ENCODE assay signal across 2 cellular contexts in the genomic region with DNA sequence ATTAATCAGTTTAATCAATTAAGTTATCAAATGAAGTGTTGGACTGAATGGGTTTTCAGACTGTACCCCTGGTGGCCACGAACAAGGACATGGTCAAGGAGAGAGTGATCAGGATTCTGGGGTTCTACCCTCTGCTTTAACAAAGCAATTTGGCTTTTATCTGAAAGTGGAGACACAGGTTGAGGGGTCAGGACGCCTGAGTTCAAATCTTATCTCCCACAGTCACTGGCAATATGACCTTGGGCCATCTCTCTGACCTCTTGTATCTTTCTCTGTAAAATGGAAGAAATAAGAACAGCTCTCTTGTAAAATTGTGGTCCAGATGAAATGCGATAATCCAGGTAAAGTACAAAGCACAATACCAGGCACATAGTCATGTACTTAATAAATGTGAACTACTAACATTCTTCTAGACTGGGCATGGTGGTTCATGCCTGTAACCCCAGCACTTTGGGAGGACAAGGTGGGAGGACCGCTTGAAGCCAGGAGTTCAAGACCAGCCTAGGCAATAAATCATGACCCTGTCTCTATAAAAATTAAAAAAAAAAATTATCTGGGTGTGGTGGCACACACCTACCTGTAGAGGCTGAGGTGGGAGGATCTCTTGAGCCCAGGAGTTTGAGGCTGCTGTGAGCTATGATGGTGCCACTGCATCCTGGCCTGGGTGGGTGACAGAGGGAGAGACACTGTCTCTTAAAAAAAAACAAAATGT.
TF ChIP-seq lines count a peak whose summit lies in the region.

No MANE protein-coding gene starts in this region.

TF ChIP-seq in HEK293T, 16 proteins besides CTCF, POLR2A, EP300 and RAD21 (continued from another document):
- TF ChIP-seq, protein P1, sequence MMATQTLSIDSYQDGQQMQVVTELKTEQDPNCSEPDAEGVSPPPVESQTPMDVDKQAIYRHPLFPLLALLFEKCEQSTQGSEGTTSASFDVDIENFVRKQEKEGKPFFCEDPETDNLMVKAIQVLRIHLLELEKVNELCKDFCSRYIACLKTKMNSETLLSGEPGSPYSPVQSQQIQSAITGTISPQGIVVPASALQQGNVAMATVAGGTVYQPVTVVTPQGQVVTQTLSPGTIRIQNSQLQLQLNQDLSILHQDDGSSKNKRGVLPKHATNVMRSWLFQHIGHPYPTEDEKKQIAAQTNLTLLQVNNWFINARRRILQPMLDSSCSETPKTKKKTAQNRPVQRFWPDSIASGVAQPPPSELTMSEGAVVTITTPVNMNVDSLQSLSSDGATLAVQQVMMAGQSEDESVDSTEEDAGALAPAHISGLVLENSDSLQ (IDR thresholded peaks at IDR 0.05): peak; percentile 59; the same call in 1 of the 2 replicates
- no peak for TF ChIP-seq SP1 (IDR thresholded peaks at IDR 0.05)

TF ChIP-seq in K562, 482 proteins besides CTCF, POLR2A, EP300 and RAD21 (continued from another document):
- TF ChIP-seq, protein P2, sequence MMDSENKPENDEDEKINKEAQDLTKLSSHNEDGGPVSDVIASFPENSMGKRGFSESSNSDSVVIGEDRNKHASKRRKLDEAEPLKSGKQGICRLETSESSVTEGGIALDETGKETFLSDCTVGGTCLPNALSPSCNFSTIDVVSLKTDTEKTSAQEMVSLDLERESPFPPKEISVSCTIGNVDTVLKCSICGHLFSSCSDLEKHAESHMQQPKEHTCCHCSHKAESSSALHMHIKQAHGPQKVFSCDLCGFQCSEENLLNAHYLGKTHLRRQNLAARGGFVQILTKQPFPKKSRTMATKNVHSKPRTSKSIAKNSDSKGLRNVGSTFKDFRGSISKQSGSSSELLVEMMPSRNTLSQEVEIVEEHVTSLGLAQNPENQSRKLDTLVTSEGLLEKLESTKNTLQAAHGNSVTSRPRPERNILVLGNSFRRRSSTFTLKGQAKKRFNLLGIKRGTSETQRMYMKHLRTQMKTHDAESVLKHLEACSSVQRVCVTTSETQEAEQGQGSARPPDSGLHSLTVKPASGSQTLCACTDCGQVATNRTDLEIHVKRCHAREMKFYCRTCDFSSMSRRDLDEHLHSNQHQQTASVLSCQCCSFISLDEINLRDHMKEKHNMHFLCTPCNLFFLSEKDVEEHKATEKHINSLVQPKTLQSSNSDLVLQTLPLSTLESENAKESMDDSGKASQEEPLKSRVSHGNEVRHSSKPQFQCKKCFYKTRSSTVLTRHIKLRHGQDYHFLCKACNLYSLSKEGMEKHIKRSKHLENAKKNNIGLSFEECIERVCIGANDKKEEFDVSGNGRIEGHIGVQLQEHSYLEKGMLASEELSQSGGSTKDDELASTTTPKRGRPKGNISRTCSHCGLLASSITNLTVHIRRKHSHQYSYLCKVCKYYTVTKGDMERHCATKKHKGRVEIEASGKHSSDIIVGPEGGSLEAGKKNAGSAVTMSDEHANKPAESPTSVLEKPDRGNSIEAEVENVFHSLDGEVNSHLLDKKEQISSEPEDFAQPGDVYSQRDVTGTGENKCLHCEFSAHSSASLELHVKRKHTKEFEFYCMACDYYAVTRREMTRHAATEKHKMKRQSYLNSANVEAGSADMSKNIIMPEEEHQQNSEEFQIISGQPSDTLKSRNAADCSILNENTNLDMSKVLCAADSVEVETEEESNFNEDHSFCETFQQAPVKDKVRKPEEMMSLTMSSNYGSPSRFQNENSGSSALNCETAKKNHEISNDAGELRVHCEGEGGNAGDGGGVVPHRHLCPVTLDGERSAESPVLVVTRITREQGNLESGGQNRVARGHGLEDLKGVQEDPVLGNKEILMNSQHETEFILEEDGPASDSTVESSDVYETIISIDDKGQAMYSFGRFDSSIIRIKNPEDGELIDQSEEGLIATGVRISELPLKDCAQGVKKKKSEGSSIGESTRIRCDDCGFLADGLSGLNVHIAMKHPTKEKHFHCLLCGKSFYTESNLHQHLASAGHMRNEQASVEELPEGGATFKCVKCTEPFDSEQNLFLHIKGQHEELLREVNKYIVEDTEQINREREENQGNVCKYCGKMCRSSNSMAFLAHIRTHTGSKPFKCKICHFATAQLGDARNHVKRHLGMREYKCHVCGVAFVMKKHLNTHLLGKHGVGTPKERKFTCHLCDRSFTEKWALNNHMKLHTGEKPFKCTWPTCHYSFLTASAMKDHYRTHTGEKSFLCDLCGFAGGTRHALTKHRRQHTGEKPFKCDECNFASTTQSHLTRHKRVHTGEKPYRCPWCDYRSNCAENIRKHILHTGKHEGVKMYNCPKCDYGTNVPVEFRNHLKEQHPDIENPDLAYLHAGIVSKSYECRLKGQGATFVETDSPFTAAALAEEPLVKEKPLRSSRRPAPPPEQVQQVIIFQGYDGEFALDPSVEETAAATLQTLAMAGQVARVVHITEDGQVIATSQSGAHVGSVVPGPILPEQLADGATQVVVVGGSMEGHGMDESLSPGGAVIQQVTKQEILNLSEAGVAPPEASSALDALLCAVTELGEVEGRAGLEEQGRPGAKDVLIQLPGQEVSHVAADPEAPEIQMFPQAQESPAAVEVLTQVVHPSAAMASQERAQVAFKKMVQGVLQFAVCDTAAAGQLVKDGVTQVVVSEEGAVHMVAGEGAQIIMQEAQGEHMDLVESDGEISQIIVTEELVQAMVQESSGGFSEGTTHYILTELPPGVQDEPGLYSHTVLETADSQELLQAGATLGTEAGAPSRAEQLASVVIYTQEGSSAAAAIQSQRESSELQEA (IDR thresholded peaks at IDR 0.05; ENCODE audit: low read depth): no peak
- TF ChIP-seq TAF1 (IDR thresholded peaks at IDR 0.05; ENCODE audit: control insufficient read depth, extremely low read depth, insufficient read depth, low read length, severe bottlenecking): no peak
- TF ChIP-seq ARID2 (IDR thresholded peaks at IDR 0.05): no peak
- no peak for TF ChIP-seq PTTG1 (tag; IDR thresholded peaks at IDR 0.05; ENCODE audit: low read depth)
- no peak for TF ChIP-seq NONO (IDR thresholded peaks at IDR 0.05; ENCODE audit: low read depth in 2 of 2, low read length in 1 of 2)
- TF ChIP-seq NR4A1 (CRISPR knock-in tag; IDR thresholded peaks at IDR 0.05): no peak
- TF ChIP-seq NR4A1 (tag; IDR thresholded peaks at IDR 0.05): no peak
- TF ChIP-seq, protein P3, sequence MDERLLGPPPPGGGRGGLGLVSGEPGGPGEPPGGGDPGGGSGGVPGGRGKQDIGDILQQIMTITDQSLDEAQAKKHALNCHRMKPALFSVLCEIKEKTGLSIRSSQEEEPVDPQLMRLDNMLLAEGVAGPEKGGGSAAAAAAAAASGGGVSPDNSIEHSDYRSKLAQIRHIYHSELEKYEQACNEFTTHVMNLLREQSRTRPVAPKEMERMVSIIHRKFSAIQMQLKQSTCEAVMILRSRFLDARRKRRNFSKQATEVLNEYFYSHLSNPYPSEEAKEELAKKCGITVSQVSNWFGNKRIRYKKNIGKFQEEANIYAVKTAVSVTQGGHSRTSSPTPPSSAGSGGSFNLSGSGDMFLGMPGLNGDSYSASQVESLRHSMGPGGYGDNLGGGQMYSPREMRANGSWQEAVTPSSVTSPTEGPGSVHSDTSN (CRISPR knock-in tag; IDR thresholded peaks at IDR 0.05; ENCODE audit: low read depth): no peak
- TF ChIP-seq, protein P3 (tag; conservative IDR thresholded peaks at IDR 0.05; ENCODE audit: low read depth): peak; percentile 70
- TF ChIP-seq EP400 (IDR thresholded peaks at IDR 0.05): no peak
- TF ChIP-seq CBX5 (IDR thresholded peaks at IDR 0.05; ENCODE audit: borderline replicate concordance, low read depth): no peak
- TF ChIP-seq ERF (CRISPR knock-in tag; IDR thresholded peaks at IDR 0.05): no peak
- TF ChIP-seq, protein P1 (IDR thresholded peaks at IDR 0.05): peak; percentile 75
- TF ChIP-seq ZNF41 (CRISPR knock-in tag; conservative IDR thresholded peaks at IDR 0.05): no peak
- no peak for TF ChIP-seq SRF (CRISPR knock-in tag; IDR thresholded peaks at IDR 0.05)
- TF ChIP-seq WHSC1 (IDR thresholded peaks at IDR 0.05; ENCODE audit: low read length): no peak
- TF ChIP-seq HIVEP1 (CRISPR knock-in tag; IDR thresholded peaks at IDR 0.05): no peak
- TF ChIP-seq ADNP (tag; IDR thresholded peaks at IDR 0.05): peak; percentile 18; the same call in 1 of the 2 replicates
- TF ChIP-seq MAFF (IDR thresholded peaks at IDR 0.05; ENCODE audit: low read length): no peak
- no peak for TF ChIP-seq CEBPG (CRISPR knock-in tag; IDR thresholded peaks at IDR 0.05)
- no peak for TF ChIP-seq CEBPG (tag; conservative IDR thresholded peaks at IDR 0.05 in 1 of 2, IDR thresholded peaks at IDR 0.05 in 1 of 2)
- no peak for TF ChIP-seq SNRNP70 (optimal IDR thresholded peaks at IDR 0.05; ENCODE audit: low read depth, low read length)
- TF ChIP-seq ZNF263 (CRISPR knock-in tag; IDR thresholded peaks at IDR 0.05; ENCODE audit: borderline replicate concordance): 0 out of 2 replicates have a peak, but pooled peaks have one; percentile 39
- TF ChIP-seq ZNF436 (CRISPR knock-in tag; IDR thresholded peaks at IDR 0.05): no peak
- TF ChIP-seq RCOR1 (IDR thresholded peaks at IDR 0.05; ENCODE audit: borderline replicate concordance in 1 of 2, low read depth in 2 of 2, low read length in 2 of 2): no peak
- no peak for TF ChIP-seq PRMT5 (CRISPR knock-in tag; IDR thresholded peaks at IDR 0.05)
- no peak for TF ChIP-seq FOSL1 (tag; conservative IDR thresholded peaks at IDR 0.05)
- TF ChIP-seq NR2C1 (IDR thresholded peaks at IDR 0.05): peak; percentile 55; the same call in 1 of the 2 replicates
- no peak; the same call in 1 of the 2 replicates for TF ChIP-seq NR2C1 (tag; IDR thresholded peaks at IDR 0.05)
- 0 out of 2 replicates have a peak, but pooled peaks have one; percentile 18 for TF ChIP-seq CBFA2T3 (IDR thresholded peaks at IDR 0.05)
- TF ChIP-seq ELF2 (CRISPR knock-in tag; IDR thresholded peaks at IDR 0.05): no peak
- no peak for TF ChIP-seq TAF9B (IDR thresholded peaks at IDR 0.05; ENCODE audit: partially characterized antibody)
- TF ChIP-seq, protein P4, sequence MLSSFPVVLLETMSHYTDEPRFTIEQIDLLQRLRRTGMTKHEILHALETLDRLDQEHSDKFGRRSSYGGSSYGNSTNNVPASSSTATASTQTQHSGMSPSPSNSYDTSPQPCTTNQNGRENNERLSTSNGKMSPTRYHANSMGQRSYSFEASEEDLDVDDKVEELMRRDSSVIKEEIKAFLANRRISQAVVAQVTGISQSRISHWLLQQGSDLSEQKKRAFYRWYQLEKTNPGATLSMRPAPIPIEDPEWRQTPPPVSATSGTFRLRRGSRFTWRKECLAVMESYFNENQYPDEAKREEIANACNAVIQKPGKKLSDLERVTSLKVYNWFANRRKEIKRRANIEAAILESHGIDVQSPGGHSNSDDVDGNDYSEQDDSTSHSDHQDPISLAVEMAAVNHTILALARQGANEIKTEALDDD (IDR thresholded peaks at IDR 0.05): no peak
- no peak for TF ChIP-seq ZNF124 (CRISPR knock-in tag; IDR thresholded peaks at IDR 0.05)
- TF ChIP-seq ZNF175 (CRISPR knock-in tag; IDR thresholded peaks at IDR 0.05; ENCODE audit: low read depth): no peak
- TF ChIP-seq TGIF2 (CRISPR knock-in tag; IDR thresholded peaks at IDR 0.05): no peak
- TF ChIP-seq, protein P5, sequence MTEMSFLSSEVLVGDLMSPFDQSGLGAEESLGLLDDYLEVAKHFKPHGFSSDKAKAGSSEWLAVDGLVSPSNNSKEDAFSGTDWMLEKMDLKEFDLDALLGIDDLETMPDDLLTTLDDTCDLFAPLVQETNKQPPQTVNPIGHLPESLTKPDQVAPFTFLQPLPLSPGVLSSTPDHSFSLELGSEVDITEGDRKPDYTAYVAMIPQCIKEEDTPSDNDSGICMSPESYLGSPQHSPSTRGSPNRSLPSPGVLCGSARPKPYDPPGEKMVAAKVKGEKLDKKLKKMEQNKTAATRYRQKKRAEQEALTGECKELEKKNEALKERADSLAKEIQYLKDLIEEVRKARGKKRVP (CRISPR knock-in tag; IDR thresholded peaks at IDR 0.05): no peak
- TF ChIP-seq DPF2 (IDR thresholded peaks at IDR 0.05): no peak
- TF ChIP-seq HDAC1 (IDR thresholded peaks at IDR 0.05): no peak
- no peak for TF ChIP-seq E2F3 (CRISPR knock-in tag; IDR thresholded peaks at IDR 0.05)
- TF ChIP-seq ESRRA (IDR thresholded peaks at IDR 0.05; ENCODE audit: borderline replicate concordance, low read depth): peak; percentile 90
